18 cellular contexts compared by ENCODE assay signal in the genomic region with DNA sequence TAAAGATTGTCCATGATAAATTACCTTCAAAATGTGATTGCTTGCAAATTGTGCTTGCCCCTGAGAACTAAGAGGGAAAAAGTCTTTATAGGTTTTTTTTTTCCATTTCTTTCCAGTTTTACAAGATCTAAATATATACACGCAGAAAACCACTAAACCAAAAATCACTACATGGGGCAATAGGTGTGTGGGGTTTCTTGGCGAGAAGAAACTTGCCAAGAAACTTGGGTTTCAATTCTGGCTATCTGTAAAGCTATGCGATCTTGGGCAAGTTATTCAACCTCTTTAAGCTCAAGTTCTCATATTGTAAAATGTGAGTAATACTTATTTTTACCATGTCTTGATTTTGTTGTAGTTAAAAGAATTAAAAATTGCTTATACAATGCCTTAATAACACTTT. TPM values are rescaled to one million over a fixed set of nuclear protein-coding genes. Genes with fewer than 3 reads are reported as not detected.
"Had no signal": no experiment of that assay in that cellular context is flagged by ENCODE, and none has a peak within 500 bp of the region (broad histone marks: within the 10 kb centered on the region; RNA-seq: fewer than 3 reads in every experiment).

No MANE protein-coding gene starts in this region.

- H3K36me3 ChIP-seq: SJSA1 had no signal

- H3K27me3 ChIP-seq: SJSA1 had no signal

- H3K27ac ChIP-seq: SJSA1, SK-N-MC had no signal

- H3K9me3 ChIP-seq: SJSA1 had no signal

- H3K4me3 ChIP-seq: SJSA1, SK-N-MC had no signal

- DNase-seq: KBM-7, NCI-H1092, NCI-H1105 treated with DMSO at 0.1 percent for 48 hours, NCI-H1417 treated with DMSO at 0.1 percent for 48 hours, NCI-H146, NCI-H1694 treated with DMSO at 0.1 percent for 48 hours, NCI-H1930, NCI-H2081, NCI-H2107, NCI-H2227 treated with DMSO at 0.1 percent for 48 hours, NCI-H524, NCI-H526 treated with DMSO at 0.1 percent for 48 hours, NCI-H774, Right ventricle myocardium superior, SIG-M5 had no signal

RNA-seq across cellular contexts. Expression of a gene that starts 17.0 kb away (rescaled TPM):
- total RNA-seq: HT-29 had no signal
